Comparison of ENCODE assay signal across 16 cellular contexts in genomic region chr17:66953661-66954060, GRCh38. TPM values are rescaled to one million over a fixed set of nuclear protein-coding genes. Genes with fewer than 3 reads are reported as not detected.
DNase-seq lines count a peak whose midpoint lies in the region; ATAC-seq lines count a peak whose summit lies in the region.
"Had no signal": no experiment of that assay in that cellular context is flagged by ENCODE, and none has a peak within 500 bp of the region (broad histone marks: within the 10 kb centered on the region; RNA-seq: fewer than 3 reads in every experiment).

No MANE protein-coding gene starts in this region.

- no peak overlapping the region for H3K27ac Mint-ChIP-seq in activated T-helper 2 cell treated with anti-CD3 and anti-CD28 coated beads, Interferon-gamma antibody, Interleukin-2, Interleukin-4, amounts not matched to agents 10 μg/mL and 5 μg/mL and 100 μg/mL, durations not matched to agents 14 hours and 24 hours and 36 hours
- H3K27ac Mint-ChIP-seq: activated naive CD8-positive, alpha-beta T cell; activated T-cell treated with anti-CD3 and anti-CD28 coated beads, Interleukin-2, amount 50 U/mL, for 24 hours had no signal

- no peaks in the 10 kb centered on the region for H3K9me3 ChIP-seq in BLaER1

- no peaks in the 10 kb centered on the region for H3K36me3 ChIP-seq in BLaER1

- no peak overlapping the region for H3K4me3 ChIP-seq in BLaER1

- no peaks in the 10 kb centered on the region for H3K4me1 Mint-ChIP-seq in activated T-helper 2 cell treated with anti-CD3 and anti-CD28 coated beads, Interferon-gamma antibody, Interleukin-2, Interleukin-4, amounts not matched to agents 10 μg/mL and 5 μg/mL and 100 μg/mL, durations not matched to agents 14 hours and 24 hours and 36 hours (ENCODE audit: low read depth)

- no peaks in the 10 kb centered on the region for H3K36me3 Mint-ChIP-seq in activated T-helper 2 cell treated with anti-CD3 and anti-CD28 coated beads, Interferon-gamma antibody, Interleukin-2, Interleukin-4, amounts not matched to agents 10 μg/mL and 5 μg/mL and 100 μg/mL, durations not matched to agents 14 hours and 24 hours and 36 hours (ENCODE audit: low read depth)
- H3K36me3 Mint-ChIP-seq: activated naive CD8-positive, alpha-beta T cell had no signal

- H3K4me3 Mint-ChIP-seq in activated T-helper 2 cell treated with anti-CD3 and anti-CD28 coated beads, Interferon-gamma antibody, Interleukin-2, Interleukin-4, amounts not matched to agents 10 μg/mL and 5 μg/mL and 100 μg/mL, durations not matched to agents 14 hours and 24 hours and 36 hours (ENCODE audit: low read depth), result no peak overlapping the region
- H3K4me3 Mint-ChIP-seq: activated naive CD8-positive, alpha-beta T cell; activated T-cell treated with anti-CD3 and anti-CD28 coated beads, Interleukin-2, amount 50 U/mL, for 24 hours had no signal

- H3K9ac ChIP-seq in BLaER1, result no peak overlapping the region

- intact Hi-C loops in activated T-helper 2 cell treated with anti-CD3 and anti-CD28 coated beads, Interferon-gamma antibody, Interleukin-2, Interleukin-4, amounts not matched to agents 10 μg/mL and 5 μg/mL and 100 μg/mL, durations not matched to agents 14 hours and 24 hours and 36 hours (cut with micrococcal nuclease), result no loop called here

- peaks cover 9% of the 10 kb centered on the region for H3K27me3 Mint-ChIP-seq in activated T-helper 2 cell treated with anti-CD3 and anti-CD28 coated beads, Interferon-gamma antibody, Interleukin-2, Interleukin-4, amounts not matched to agents 10 μg/mL and 5 μg/mL and 100 μg/mL, durations not matched to agents 14 hours and 24 hours and 36 hours (ENCODE audit: low read depth)

- ATAC-seq in HG02610 (IDR thresholded peaks at IDR 0.05; ENCODE audit: unreplicated experiment) (no peak), HG03520 (IDR thresholded peaks at IDR 0.05; ENCODE audit: unreplicated experiment) (no peak)
- ATAC-seq: esophagus mucosa had no signal

- peak overlapping the region; percentile 61 for H3K4me2 ChIP-seq in BLaER1

- peak; percentile 80 for DNase-seq in NCI-H2171 (lab: John Stamatoyannopoulos, UW)
- peak; percentile 38 for DNase-seq in astrocyte of the hippocampus (ENCODE audit: low read depth, low spot score)
- peak; percentile 46 for DNase-seq in occipital lobe (lab: John Stamatoyannopoulos, UW)
- no peak for DNase-seq in activated gamma-delta T cell treated with Interleukin-2 at 50 U/mL for 16 hours
- DNase-seq in activated T-helper 2 cell treated with anti-CD3 and anti-CD28 coated beads, Interferon-gamma antibody, Interleukin-2, Interleukin-4, amounts not matched to agents 10 μg/mL and 5 μg/mL and 100 μg/mL, durations not matched to agents 14 hours and 24 hours and 36 hours (ENCODE audit: low spot score), result no peak
- DNase-seq: activated CD4-positive, alpha-beta T cell treated with anti-CD3 and anti-CD28 coated beads, Interleukin-2, amount 50 U/mL, for 4 hours; activated T-cell treated with anti-CD3 and anti-CD28 coated beads, Interleukin-2, amount 50 U/mL, for 24 hours; kidney; NCI-H187 treated with DMSO at 0.1 percent for 48 hours; NCI-H774 had no signal

- H3K4me1 ChIP-seq in BLaER1, result peaks cover 59% of the 10 kb centered on the region

- no peaks in the 10 kb centered on the region for H3K9me3 Mint-ChIP-seq in activated T-helper 2 cell treated with anti-CD3 and anti-CD28 coated beads, Interferon-gamma antibody, Interleukin-2, Interleukin-4, amounts not matched to agents 10 μg/mL and 5 μg/mL and 100 μg/mL, durations not matched to agents 14 hours and 24 hours and 36 hours
- H3K9me3 Mint-ChIP-seq: activated T-cell treated with anti-CD3 and anti-CD28 coated beads, Interleukin-2, amount 50 U/mL, for 24 hours had no signal

- no peak overlapping the region for H3K27ac ChIP-seq in BLaER1

- H4K20me1 ChIP-seq in BLaER1, result no peaks in the 10 kb centered on the region

- H3K27me3 ChIP-seq in BLaER1, result no peaks in the 10 kb centered on the region

RNA-seq across cellular contexts. Expression of gene CACNG4, which starts 10.8 kb away (rescaled TPM):
- 44.5 TPM for total RNA-seq in occipital lobe
- not detected in 2 replicates for total RNA-seq in activated T-helper 2 cell treated with anti-CD3 and anti-CD28 coated beads, Interferon-gamma antibody, Interleukin-2, Interleukin-4, amounts not matched to agents 10 μg/mL and 5 μg/mL and 100 μg/mL, durations not matched to agents 14 hours and 24 hours and 36 hours
- total RNA-seq: mesenteric fat pad had no signal

Comparison
In these comparisons a context has a peak if more than half of its experiments do, and no peak if none do; other contexts are left out.
1. DNase-seq: peak in NCI-H2171 (single experiment), astrocyte of the hippocampus (single experiment) and occipital lobe (single experiment); none in activated gamma-delta T cell treated with Interleukin-2 at 50 U/mL for 16 hours (single experiment) and activated T-helper 2 cell treated with anti-CD3 and anti-CD28 coated beads, Interferon-gamma antibody, Interleukin-2, Interleukin-4, amounts not matched to agents 10 μg/mL and 5 μg/mL and 100 μg/mL, durations not matched to agents 14 hours and 24 hours and 36 hours (single experiment).
2. RNA of gene CACNG4, which starts 10.8 kb away (total RNA-seq): 44.5 TPM in occipital lobe (single experiment); not detected in activated T-helper 2 cell treated with anti-CD3 and anti-CD28 coated beads, Interferon-gamma antibody, Interleukin-2, Interleukin-4, amounts not matched to agents 10 μg/mL and 5 μg/mL and 100 μg/mL, durations not matched to agents 14 hours and 24 hours and 36 hours; every median in the first group is over 10 times any median in the second.